ENCODE assay signal across 11 cellular contexts in genomic region chr10:7085147-7085912, GRCh38.
DNase-seq lines count a peak whose midpoint lies in the region; ATAC-seq, FAIRE-seq and TF ChIP-seq lines count a peak whose summit lies in the region.
"Had no signal": no experiment of that assay in that cellular context is flagged by ENCODE, and none has a peak within 500 bp of the region (broad histone marks: within the 10 kb centered on the region; RNA-seq: fewer than 3 reads in every experiment).

No MANE protein-coding gene starts in this region.

- DNase-seq in HTR-8/SVneo (ENCODE audit: insufficient read length, low spot score) (peak; percentile 10), SJCRH30 (peak in 1 of 2 experiments; percentile 1), hippocampal formation (lab: John Stamatoyannopoulos, UW) (peak; percentile 55 to 86), erythroblast (lab: John Stamatoyannopoulos, UW) (no peak), small intestine (no peak), body of pancreas (no peak)
- DNase-seq: mucosa of descending colon had no signal

- H3K9me3 ChIP-seq in SJCRH30 (replicated peaks) (no peaks in the 10 kb centered on the region), skeletal muscle tissue (ENCODE audit: control insufficient read depth in 3 of 3, low read length in 3 of 3) (peaks cover 0 to 2% (median 0%) of the 10 kb centered on the region in 3 donors), small intestine (ENCODE audit: control insufficient read depth, low read depth) (no peaks in the 10 kb centered on the region), body of pancreas (no peaks in the 10 kb centered on the region)
- H3K9me3 ChIP-seq: ascending aorta, mucosa of descending colon had no signal

- FAIRE-seq in HTR-8/SVneo (lab: Jason Lieb, UNC) (no peak), small intestine (lab: Jason Lieb, UNC) (no peak)
- FAIRE-seq: endothelial cell of umbilical vein had no signal

- H3K27me3 ChIP-seq in SJCRH30 (no peaks in the 10 kb centered on the region), skeletal muscle tissue (ENCODE audit: control insufficient read depth in 3 of 3, insufficient read depth in 3 of 3, low read length in 3 of 3) (no peaks in the 10 kb centered on the region), small intestine (ENCODE audit: control insufficient read depth in 2 of 2, insufficient read depth in 2 of 2, low read length in 2 of 2) (no peaks in the 10 kb centered on the region), body of pancreas (no peaks in the 10 kb centered on the region)
- H3K27me3 ChIP-seq: ascending aorta had no signal

- TF ChIP-seq POLR2A in erythroblast (IDR thresholded peaks at IDR 0.05; ENCODE audit: low read length) (no peak), body of pancreas (IDR thresholded peaks at IDR 0.05) (no peak)

- H3K4me1 ChIP-seq in SJCRH30 (no peaks in the 10 kb centered on the region), skeletal muscle tissue (ENCODE audit: control insufficient read depth in 3 of 3, insufficient read depth in 3 of 3, low read length in 3 of 3) (peaks cover 4 to 20% (median 8%) of the 10 kb centered on the region in 3 donors), small intestine (ENCODE audit: control insufficient read depth in 2 of 2, insufficient read depth in 1 of 2, low read depth in 1 of 2, low read length in 1 of 2) (no peaks in the 10 kb centered on the region), body of pancreas (peaks cover 8% of the 10 kb centered on the region)
- H3K4me1 ChIP-seq: ascending aorta had no signal

- H3K4me3 ChIP-seq in SJCRH30 = peak overlapping the region; percentile 33
- H3K4me3 ChIP-seq in skeletal muscle tissue (ENCODE audit: low read length in 3 of 3) = peak overlapping the region in 2 of 3 donors; percentile 2 to 35
- H3K4me3 ChIP-seq in small intestine (ENCODE audit: low read depth in 1 of 2, low read length in 2 of 2) = no peak overlapping the region
- H3K4me3 ChIP-seq in body of pancreas = no peak overlapping the region
- H3K4me3 ChIP-seq: ascending aorta, mucosa of descending colon had no signal

- no peak for TF ChIP-seq CTCF in body of pancreas (IDR thresholded peaks at IDR 0.05)

- no peak overlapping the region for H3K9ac ChIP-seq in skeletal muscle tissue (ENCODE audit: low read depth in 1 of 3, low read length in 3 of 3)

- intact Hi-C loops in body of pancreas (cut with DNase I) = no loop called here

- no peak for ATAC-seq in body of pancreas
- ATAC-seq: mucosa of descending colon had no signal

- no peaks in the 10 kb centered on the region for H3K36me3 ChIP-seq in SJCRH30
- H3K36me3 ChIP-seq in skeletal muscle tissue (ENCODE audit: control insufficient read depth in 3 of 3, insufficient read depth in 3 of 3, low read length in 3 of 3) = no peaks in the 10 kb centered on the region
- H3K36me3 ChIP-seq in small intestine (ENCODE audit: control insufficient read depth in 2 of 2, insufficient read depth in 2 of 2, low read length in 2 of 2) = no peaks in the 10 kb centered on the region
- no peaks in the 10 kb centered on the region for H3K36me3 ChIP-seq in body of pancreas (replicated peaks in 1 of 2; ENCODE audit: insufficient read depth in 1 of 2, low read depth in 2 of 2)
- H3K36me3 ChIP-seq: ascending aorta had no signal

- H3K27ac ChIP-seq in SJCRH30 = no peak overlapping the region
- H3K27ac ChIP-seq in skeletal muscle tissue (ENCODE audit: low read depth, low read length) = peak overlapping the region; percentile 62
- peak overlapping the region in 1 of 2 donors; percentile 18 for H3K27ac ChIP-seq in small intestine (ENCODE audit: low read depth in 1 of 2, low read length in 1 of 2)
- H3K27ac ChIP-seq in body of pancreas = no peak overlapping the region
- H3K27ac ChIP-seq: ascending aorta, VCaP had no signal

- whole genome bisulfite sequencing in small intestine, 3 donors = 33 to 40% (median 36%) methylated on average over 10 of the region's 10 CpGs
- 34 to 42% methylated on average over 10 of the region's 10 CpGs for WGBS in body of pancreas, 2 donors

Comparison
In these comparisons a context has a peak if more than half of its experiments do, and no peak if none do; other contexts are left out.
1. DNase-seq: peak in HTR-8/SVneo (single experiment) and hippocampal formation (2 of 2); none in erythroblast (0 of 2), small intestine (single experiment) and body of pancreas (0 of 4).
2. H3K4me3 ChIP-seq: peak in SJCRH30 (single experiment) and skeletal muscle tissue (2 of 3); none in small intestine (0 of 2) and body of pancreas (0 of 2).